ENCODE assay signal across 14 cellular contexts in genomic region chr7:27104244-27105149, GRCh38. TPM values are rescaled to one million over a fixed set of nuclear protein-coding genes. Genes with fewer than 3 reads are reported as not detected.
DNase-seq lines count a peak whose midpoint lies in the region; ATAC-seq and TF ChIP-seq lines count a peak whose summit lies in the region.
"Had no signal": no experiment of that assay in that cellular context is flagged by ENCODE, and none has a peak within 500 bp of the region (broad histone marks: within the 10 kb centered on the region; RNA-seq: fewer than 3 reads in every experiment).

No MANE protein-coding gene starts in this region.

- H3K79me2 ChIP-seq in hepatocyte: peaks cover 7% of the 10 kb centered on the region

- DNase-seq in esophagus muscularis mucosa (ENCODE audit: extremely low spot score): no peak
- no peak for DNase-seq in upper lobe of left lung
- DNase-seq in BE2C: no peak
- no peak for DNase-seq in hepatocyte (ENCODE audit: low spot score)
- DNase-seq: CD4-positive, CD25-positive, alpha-beta regulatory T cell; effector memory CD8-positive, alpha-beta T cell; NCI-H2107; stimulated activated CD4-positive, alpha-beta T cell treated with anti-CD3 and anti-CD28 coated beads, Interleukin-2, amount 100 ng/mL, for 24 hours had no signal

- H3K27me3 Mint-ChIP-seq in nephron (ENCODE audit: low read depth): peaks cover 34% of the 10 kb centered on the region

- H3K27me3 ChIP-seq in esophagus muscularis mucosa (peaks cover 0 to 3% (median 0%) of the 10 kb centered on the region in 4 donors), upper lobe of left lung (peaks cover 0 to 18% (median 7%) of the 10 kb centered on the region in 4 donors), BE2C (peaks cover 100% of the 10 kb centered on the region), hepatocyte (peaks cover 100% of the 10 kb centered on the region)

- no peak for TF ChIP-seq EP300 in esophagus muscularis mucosa (IDR thresholded peaks at IDR 0.05)
- TF ChIP-seq EP300 in upper lobe of left lung (IDR thresholded peaks at IDR 0.05): no peak

- H3K36me3 ChIP-seq in esophagus muscularis mucosa: no peaks in the 10 kb centered on the region
- H3K36me3 ChIP-seq in upper lobe of left lung: no peaks in the 10 kb centered on the region
- no peaks in the 10 kb centered on the region for H3K36me3 ChIP-seq in BE2C
- no peaks in the 10 kb centered on the region for H3K36me3 ChIP-seq in hepatocyte (replicated peaks; ENCODE audit: insufficient read depth, low read depth)

- H2AFZ ChIP-seq in hepatocyte: no peak overlapping the region

- H3K9me3 Mint-ChIP-seq in nephron: no peaks in the 10 kb centered on the region
- H3K9me3 Mint-ChIP-seq: effector memory CD8-positive, alpha-beta T cell had no signal

- H3K9me2 ChIP-seq in hepatocyte (replicated peaks; ENCODE audit: insufficient read depth): no peaks in the 10 kb centered on the region

- peak overlapping the region; percentile 85 for H3K27ac ChIP-seq in adipose tissue (ENCODE audit: low read depth, low read length)
- peak overlapping the region; percentile 96 to 100 (median 99) for H3K27ac ChIP-seq in esophagus muscularis mucosa (replicated peaks in 1 of 4)
- H3K27ac ChIP-seq in upper lobe of left lung: peak overlapping the region; percentile 89 to 95 (median 94)
- H3K27ac ChIP-seq in hepatocyte: no peak overlapping the region
- H3K27ac ChIP-seq: SK-N-MC had no signal

- H3K4me2 ChIP-seq in hepatocyte: no peak overlapping the region

- WGBS in adipose tissue, 3 donors: 27 to 54% (median 47%) methylated on average over 13 of the region's 13 CpGs
- 33% methylated on average over 13 of the region's 13 CpGs for WGBS in esophagus muscularis mucosa
- 47 to 59% methylated on average over 13 of the region's 13 CpGs for WGBS in upper lobe of left lung, 2 donors
- 30% methylated on average over 13 of the region's 13 CpGs for WGBS in hepatocyte (ENCODE audit: low lambda C conversion rate, missing lambda C conversion rate)

- peaks cover 4% of the 10 kb centered on the region for H4K20me1 ChIP-seq in hepatocyte (ENCODE audit: insufficient read depth, poor library complexity, severe bottlenecking)

- no peak for TF ChIP-seq POLR2A in esophagus muscularis mucosa (IDR thresholded peaks at IDR 0.05; ENCODE audit: low read depth)
- TF ChIP-seq POLR2A in upper lobe of left lung (IDR thresholded peaks at IDR 0.05): no peak

- no peaks in the 10 kb centered on the region for H3K9me3 ChIP-seq in esophagus muscularis mucosa
- no peaks in the 10 kb centered on the region for H3K9me3 ChIP-seq in upper lobe of left lung
- no peaks in the 10 kb centered on the region; the same call in 1 of the 2 replicates for H3K9me3 ChIP-seq in BE2C
- no peaks in the 10 kb centered on the region for H3K9me3 ChIP-seq in hepatocyte (ENCODE audit: low read depth)

- H3K4me3 Mint-ChIP-seq in nephron: peak overlapping the region; percentile 83 to 96 (median 85)
- H3K4me3 Mint-ChIP-seq: effector memory CD8-positive, alpha-beta T cell; memory B cell had no signal

- intact Hi-C loops in esophagus muscularis mucosa (cut with DNase I): no loop called here

- TF ChIP-seq CTCF in esophagus muscularis mucosa (IDR thresholded peaks at IDR 0.05): no peak
- TF ChIP-seq CTCF in nephron (IDR thresholded peaks at IDR 0.05; ENCODE audit: unreplicated experiment in 3 of 3): no peak
- TF ChIP-seq CTCF in upper lobe of left lung (IDR thresholded peaks at IDR 0.05): no peak
- TF ChIP-seq CTCF in BE2C (IDR thresholded peaks at IDR 0.05; ENCODE audit: low read depth, low read length): no peak
- no peak for TF ChIP-seq CTCF in hepatocyte (IDR thresholded peaks at IDR 0.05; ENCODE audit: poor library complexity)

- H3K4me3 ChIP-seq in esophagus muscularis mucosa (peak overlapping the region; percentile 66 to 96 (median 84)), upper lobe of left lung (no peak overlapping the region), BE2C (ENCODE audit: low read depth, low read length) (no peak overlapping the region), hepatocyte (no peak overlapping the region)

- H3K4me1 Mint-ChIP-seq in nephron: peaks cover 87% of the 10 kb centered on the region

- no peak for ATAC-seq in upper lobe of left lung (ENCODE audit: low FRiP score in 2 of 2)
- no peak for ATAC-seq in HG03159 (IDR thresholded peaks at IDR 0.05; ENCODE audit: unreplicated experiment)
- ATAC-seq: effector memory CD8-positive, alpha-beta T cell had no signal

- peak overlapping the region; percentile 99 to 100 (median 100) for H3K27ac Mint-ChIP-seq in nephron
- H3K27ac Mint-ChIP-seq: CD4-positive, CD25-positive, alpha-beta regulatory T cell; effector memory CD8-positive, alpha-beta T cell; memory B cell had no signal

- H3K4me1 ChIP-seq in esophagus muscularis mucosa: peaks cover 32 to 89% (median 71%) of the 10 kb centered on the region in 4 donors
- peaks cover 5 to 31% (median 23%) of the 10 kb centered on the region in 4 donors for H3K4me1 ChIP-seq in upper lobe of left lung
- H3K4me1 ChIP-seq in BE2C: no peaks in the 10 kb centered on the region
- peaks cover 7% of the 10 kb centered on the region for H3K4me1 ChIP-seq in hepatocyte (ENCODE audit: insufficient read depth)

- peaks cover 47% of the 10 kb centered on the region for H3K36me3 Mint-ChIP-seq in nephron (ENCODE audit: low read depth)

RNA-seq across cellular contexts. Expression of gene HOXA2, which starts 2.0 kb away (rescaled TPM):
- polyA plus RNA-seq in adipose tissue (1 to 10 TPM in 1 of 3 donors, under 1 TPM in 2; 0.20 to 1.0 (median 0.92) TPM), hepatocyte (0.07 and 0.81 TPM in 2 replicates)
- total RNA-seq in esophagus muscularis mucosa (1 to 10 TPM; 3.3 to 5.4 (median 4.4) TPM), upper lobe of left lung (1 to 10 TPM in 2 of 6 donors, under 1 TPM in 3, not detected in 1; 0.30 to 3.0 (median 0.86) TPM), hepatocyte (0.36 TPM in 1 of 2 replicates, not detected in the other)
- not detected for polyA plus RNA-seq in BE2C (2012; ENCODE audit: insufficient read depth, insufficient read length, low read depth)
- total RNA-seq: activated CD8-positive, alpha-beta memory T cell treated with anti-CD3 and anti-CD28 coated beads for 36 hours; CD4-positive, CD25-positive, alpha-beta regulatory T cell had no signal

RNA-seq across cellular contexts. Expression of gene HOXA1, which starts 8.7 kb away (rescaled TPM):
- polyA plus RNA-seq in adipose tissue: under 1 TPM; 0.08 to 0.56 (median 0.51) TPM
- 1 to 10 TPM in 1 of 4 donors, under 1 TPM in 3; 0.17 to 1.4 (median 0.56) TPM for total RNA-seq in esophagus muscularis mucosa
- total RNA-seq in upper lobe of left lung: 1 to 10 TPM in 1 of 6 donors, under 1 TPM in 2, not detected in 3; 0.46 to 2.1 (median 0.64) TPM
- not detected for polyA plus RNA-seq in BE2C (2012; ENCODE audit: insufficient read depth, insufficient read length, low read depth)
- total RNA-seq in hepatocyte: 0.12 and 0.30 TPM in 2 replicates
- polyA plus RNA-seq in hepatocyte: 0.25 and 0.77 TPM in 2 replicates

RNA-seq across cellular contexts. Expression of gene HOXA4, which starts 26.1 kb away (rescaled TPM):
- polyA plus RNA-seq in adipose tissue (10 to 100 TPM in 1 of 3 donors, 1 to 10 TPM in 2; 1.2 to 19.8 (median 4.9) TPM), hepatocyte (0.69 and 0.96 TPM in 2 replicates)
- total RNA-seq in esophagus muscularis mucosa (10 to 100 TPM; 12.5 to 26.8 (median 18.1) TPM), upper lobe of left lung (10 to 100 TPM in 1 of 6 donors, 1 to 10 TPM in 5; 1.5 to 10.5 (median 6.2) TPM), hepatocyte (1.3 and 1.4 TPM in 2 replicates)
- polyA plus RNA-seq in BE2C (2012; ENCODE audit: insufficient read depth, insufficient read length, low read depth): not detected
- total RNA-seq: CD4-positive, CD25-positive, alpha-beta regulatory T cell had no signal

RNA-seq across cellular contexts. Expression of gene HOXA5, which starts 39.0 kb away (rescaled TPM):
- polyA plus RNA-seq in adipose tissue (10 to 100 TPM in 2 of 3 donors, 1 to 10 TPM in 1; 3.1 to 29.6 (median 11.8) TPM), hepatocyte (0.41 and 0.92 TPM in 2 replicates)
- total RNA-seq in esophagus muscularis mucosa (10 to 100 TPM in 3 of 4 donors, 1 to 10 TPM in 1; 7.8 to 24.8 (median 14.7) TPM), upper lobe of left lung (10 to 100 TPM in 5 of 6 donors, 1 to 10 TPM in 1; 7.8 to 79.9 (median 16.9) TPM), hepatocyte (0.08 and 0.70 TPM in 2 replicates)
- not detected for polyA plus RNA-seq in BE2C (2012; ENCODE audit: insufficient read depth, insufficient read length, low read depth)
- total RNA-seq: activated CD8-positive, alpha-beta memory T cell treated with anti-CD3 and anti-CD28 coated beads for 36 hours; CD4-positive, CD25-positive, alpha-beta regulatory T cell had no signal
- polyA plus RNA-seq: CD4-positive, CD25-positive, alpha-beta regulatory T cell had no signal

RNA-seq across cellular contexts. Expression of gene HOXA6, which starts 43.1 kb away (rescaled TPM):
- polyA plus RNA-seq in adipose tissue (1 to 10 TPM in 2 of 3 donors, under 1 TPM in 1; 0.39 to 3.6 (median 1.5) TPM), hepatocyte (0.16 and 0.23 TPM in 2 replicates)
- total RNA-seq in esophagus muscularis mucosa (under 1 TPM in 2 of 4 donors, not detected in 2; 0.66 to 0.92 TPM), upper lobe of left lung (1 to 10 TPM in 4 of 6 donors, under 1 TPM in 1, not detected in 1; 0.61 to 8.4 (median 4.0) TPM), hepatocyte (not detected in 2 replicates)
- not detected for polyA plus RNA-seq in BE2C (2012; ENCODE audit: insufficient read depth, insufficient read length, low read depth)
- total RNA-seq: activated CD8-positive, alpha-beta memory T cell treated with anti-CD3 and anti-CD28 coated beads for 36 hours; CD4-positive, CD25-positive, alpha-beta regulatory T cell had no signal
- polyA plus RNA-seq: CD4-positive, CD25-positive, alpha-beta regulatory T cell had no signal

Comparison
In these comparisons a context has a peak if more than half of its experiments do, and no peak if none do; other contexts are left out.
1. H3K4me3 ChIP-seq: peak in esophagus muscularis mucosa (4 of 4); none in upper lobe of left lung (0 of 4), BE2C (single experiment) and hepatocyte (single experiment).